ENCODE assay signal across 16 cellular contexts in genomic region chr6:154921482-154921881, GRCh38.
DNase-seq lines count a peak whose midpoint lies in the region; ATAC-seq, FAIRE-seq and TF ChIP-seq lines count a peak whose summit lies in the region.
"Had no signal": no experiment of that assay in that cellular context is flagged by ENCODE, and none has a peak within 500 bp of the region (broad histone marks: within the 10 kb centered on the region; RNA-seq: fewer than 3 reads in every experiment).

No MANE protein-coding gene starts in this region.

- no peak overlapping the region for H3K23ac ChIP-seq in H1 (ENCODE audit: insufficient read length)
- H3K23ac ChIP-seq in trophoblast cell (ENCODE audit: low read length), result no peak overlapping the region

- no peaks in the 10 kb centered on the region for H3K79me2 ChIP-seq in H1 (ENCODE audit: control insufficient read depth in 1 of 2, insufficient read depth in 2 of 2, low read length in 2 of 2)
- H3K79me2 ChIP-seq in trophoblast cell (ENCODE audit: control insufficient read depth, insufficient read depth, low read length, poor library complexity), result no peaks in the 10 kb centered on the region

- H3K4me1 Mint-ChIP-seq in natural killer cell, result peaks cover 0 to 22% of the 10 kb centered on the region in 2 donors

- no peaks in the 10 kb centered on the region for H3K27me3 ChIP-seq in H1 (replicated peaks in 1 of 4; ENCODE audit: control insufficient read depth in 3 of 4, extremely low read depth in 1 of 4, insufficient read depth in 3 of 4, low read length in 3 of 4)
- H3K27me3 ChIP-seq in trophoblast cell (ENCODE audit: insufficient read depth, low read length), result no peaks in the 10 kb centered on the region
- H3K27me3 ChIP-seq: breast epithelium had no signal

- no peak overlapping the region for H3K27ac Mint-ChIP-seq in natural killer cell
- H3K27ac Mint-ChIP-seq: progenitor cell of endocrine pancreas had no signal

- H3K4me3 ChIP-seq in GM12864 (ENCODE audit: low read depth, low read length), result no peak overlapping the region
- H3K4me3 ChIP-seq in H1 (ENCODE audit: extremely low read depth in 1 of 4, insufficient read depth in 2 of 4, low read depth in 3 of 4, low read length in 4 of 4), result no peak overlapping the region
- H3K4me3 ChIP-seq in trophoblast cell (ENCODE audit: low read depth, low read length), result no peak overlapping the region
- H3K4me3 ChIP-seq: breast epithelium had no signal

- TF ChIP-seq CTCF in GM12864 (IDR thresholded peaks at IDR 0.05; ENCODE audit: low read depth, low read length, missing control alignments) (no peak), H1 (IDR thresholded peaks at IDR 0.05; ENCODE audit: control extremely low read depth in 1 of 3, insufficient read depth in 1 of 3, low read depth in 1 of 3, low read length in 3 of 3) (no peak), natural killer cell (IDR thresholded peaks at IDR 0.05) (no peak)

- H3K79me1 ChIP-seq in H1 (ENCODE audit: low read depth, low read length) (no peaks in the 10 kb centered on the region), trophoblast cell (ENCODE audit: low read length) (no peaks in the 10 kb centered on the region)

- no peaks in the 10 kb centered on the region for H4K20me1 ChIP-seq in H1 (replicated peaks in 1 of 2; ENCODE audit: control insufficient read depth in 1 of 2, insufficient read depth in 2 of 2, low read length in 2 of 2)

- H2AK5ac ChIP-seq in H1 (ENCODE audit: low read depth, low read length) (0 out of 2 replicates have a peak overlapping the region, but pooled peaks have one; percentile 47), trophoblast cell (ENCODE audit: low read length) (no peak overlapping the region)

- H4K12ac ChIP-seq in trophoblast cell (ENCODE audit: low read depth, low read length), result no peak overlapping the region

- CTCF ChIA-PET in H1 (lab: Charles Lee; ENCODE audit: partially characterized antibody), result interaction anchor here (0.6 to 2.0 kb wide), 4 partner anchors 48 to 341 kb away, joined by 3 to 5 read pairs (median 5); no protein-coding TSS in a partner anchor

- H3K23me2 ChIP-seq in H1 (ENCODE audit: low read depth, low read length), result peaks cover 2% of the 10 kb centered on the region; the same call in 1 of the 2 replicates

- H4K91ac ChIP-seq in H1 (replicated peaks; ENCODE audit: insufficient read length, low read length) (no peak overlapping the region), trophoblast cell (ENCODE audit: low read depth, low read length) (no peak overlapping the region)

- H3K56ac ChIP-seq in H1 (replicated peaks; ENCODE audit: insufficient read length, low read depth, low read length), result no peak overlapping the region

- no peak overlapping the region for H4K8ac ChIP-seq in H1 (ENCODE audit: extremely low read depth, insufficient read depth, low read length)
- H4K8ac ChIP-seq in trophoblast cell (ENCODE audit: low read depth, low read length), result no peak overlapping the region

- no peaks in the 10 kb centered on the region for H3K36me3 Mint-ChIP-seq in natural killer cell

- TF ChIP-seq EP300 in H1 (IDR thresholded peaks at IDR 0.05; ENCODE audit: borderline replicate concordance in 1 of 2, low read depth in 2 of 2, low read length in 2 of 2), result no peak

- 82% methylated on average over 4 of the region's 4 CpGs; no CpG with 5 or more reads in 1 of the 2 experiments for WGBS in H1 (ENCODE audit: extremely low coverage in 1 of 2, insufficient coverage in 1 of 2, insufficient read length in 1 of 2, insufficient replicate concordance in 2 of 2, low coverage in 1 of 2, low lambda C conversion rate in 2 of 2, missing lambda C conversion rate in 1 of 2), 2 experiments
- WGBS in trophoblast cell (ENCODE audit: extremely low coverage, insufficient coverage, insufficient read length), result no CpG with 5 or more reads among the region's 4 CpGs

- H3K4me3 Mint-ChIP-seq in natural killer cell, result no peak overlapping the region

- no peak overlapping the region for H2BK15ac ChIP-seq in H1 (ENCODE audit: low read length)

- no peak overlapping the region for H3K27ac ChIP-seq in H1 (ENCODE audit: low read depth, low read length)
- H3K27ac ChIP-seq in trophoblast cell (ENCODE audit: low read depth, low read length), result no peak overlapping the region
- H3K27ac ChIP-seq: breast epithelium, epithelial cell of prostate had no signal

- POLR2A ChIA-PET in H1 (lab: Charles Lee; ENCODE audit: partially characterized antibody), result no interaction called here

- H3K9ac ChIP-seq in H1 (replicated peaks in 1 of 4; ENCODE audit: extremely low read depth in 1 of 4, low read depth in 3 of 4, low read length in 3 of 4), result no peak overlapping the region
- no peak overlapping the region for H3K9ac ChIP-seq in trophoblast cell (ENCODE audit: low read length)

- H3K14ac ChIP-seq in H1 (ENCODE audit: insufficient read length), result no peak overlapping the region
- no peak overlapping the region for H3K14ac ChIP-seq in trophoblast cell (ENCODE audit: low read length)

- no peaks in the 10 kb centered on the region for H3K9me3 Mint-ChIP-seq in natural killer cell

- intact Hi-C loops in natural killer cell (cut with micrococcal nuclease), result no loop called here
- intact Hi-C loops in posterior cingulate gyrus (cut with DNase I), result no loop called here

- H3K36me3 ChIP-seq in H1 (ENCODE audit: control insufficient read depth in 2 of 4, insufficient read depth in 4 of 4, low read length in 3 of 4) (no peaks in the 10 kb centered on the region), trophoblast cell (ENCODE audit: control insufficient read depth in 1 of 2, insufficient read depth in 2 of 2, low read length in 2 of 2) (no peaks in the 10 kb centered on the region)
- H3K36me3 ChIP-seq: breast epithelium had no signal

- H2AFZ ChIP-seq in H1 (ENCODE audit: low read length), result no peak overlapping the region
- H2AFZ ChIP-seq in trophoblast cell (ENCODE audit: insufficient read depth, low read length, poor library complexity), result no peak overlapping the region

- H2BK20ac ChIP-seq in H1 (ENCODE audit: low read length), result no peak overlapping the region

- no peak overlapping the region for H2BK12ac ChIP-seq in H1 (ENCODE audit: low read depth, low read length)
- H2BK12ac ChIP-seq in trophoblast cell (ENCODE audit: low read length), result no peak overlapping the region

- no peak for TF ChIP-seq RAD21 in H1 (IDR thresholded peaks at IDR 0.05 in 1 of 2, conservative IDR thresholded peaks at IDR 0.05 in 1 of 2; ENCODE audit: low read depth in 2 of 2, low read length in 2 of 2)

- no peak for FAIRE-seq in H1 (lab: Jason Lieb, UNC)

- H3K27me3 Mint-ChIP-seq in natural killer cell (ENCODE audit: low read depth in 2 of 2), result no peaks in the 10 kb centered on the region
- H3K27me3 Mint-ChIP-seq: progenitor cell of endocrine pancreas had no signal

- H3K4ac ChIP-seq in H1 (replicated peaks; ENCODE audit: insufficient read length, low read depth, low read length), result no peak overlapping the region
- H3K4ac ChIP-seq in trophoblast cell (ENCODE audit: low read depth, low read length), result no peak overlapping the region

- no peak overlapping the region for H2BK120ac ChIP-seq in H1 (replicated peaks; ENCODE audit: low read depth, low read length)
- no peak overlapping the region for H2BK120ac ChIP-seq in trophoblast cell (ENCODE audit: insufficient read depth, low read length, poor library complexity)

- H2BK5ac ChIP-seq in H1 (ENCODE audit: low read depth, low read length) (no peak overlapping the region), trophoblast cell (ENCODE audit: low read depth, low read length, poor library complexity) (no peak overlapping the region)

- no peak overlapping the region for H4K5ac ChIP-seq in H1 (ENCODE audit: insufficient read length, low read depth, low read length)

- H3K9me3 ChIP-seq in H1 (ENCODE audit: insufficient read depth in 2 of 2, low read depth in 1 of 2, low read length in 1 of 2), result no peaks in the 10 kb centered on the region
- H3K9me3 ChIP-seq in trophoblast cell (ENCODE audit: insufficient read depth, low read depth, low read length), result no peaks in the 10 kb centered on the region
- H3K9me3 ChIP-seq: breast epithelium had no signal

- peaks cover 0 to 4% (median 2%) of the 10 kb centered on the region in 4 experiments; a peak in 3 of 7 replicates for H3K4me1 ChIP-seq in H1 (replicated peaks in 1 of 4; ENCODE audit: control insufficient read depth in 3 of 4, insufficient read depth in 4 of 4, low read length in 3 of 4)
- H3K4me1 ChIP-seq in trophoblast cell (ENCODE audit: control insufficient read depth in 1 of 2, insufficient read depth in 2 of 2, low read length in 2 of 2), result no peaks in the 10 kb centered on the region
- H3K4me1 ChIP-seq: breast epithelium had no signal

- no peak for TF ChIP-seq POLR2A in H1 (IDR thresholded peaks at IDR 0.05; ENCODE audit: control extremely low read depth in 1 of 2, low read depth in 2 of 2, low read length in 2 of 2)

- DNase-seq in GM12864 (ENCODE audit: low read depth), result peak; percentile 12
- DNase-seq in NCI-H226, result peak; percentile 60
- no peak for DNase-seq in H1 (ENCODE audit: low read depth in 1 of 2, low spot score in 2 of 2)
- DNase-seq in RKO (ENCODE audit: low spot score), result no peak
- no peak for DNase-seq in trophoblast cell
- DNase-seq in natural killer cell, result no peak
- no peak for DNase-seq in posterior cingulate gyrus
- DNase-seq: activated gamma-delta T cell, DMS79 treated with DMSO at 0.1 percent for 48 hours, hippocampal formation, mesendoderm, NCI-H187 had no signal

- H3K18ac ChIP-seq in H1 (ENCODE audit: extremely low read depth, low read length), result no peak overlapping the region
- no peak overlapping the region for H3K18ac ChIP-seq in trophoblast cell (ENCODE audit: low read length)

- peak; percentile 45 for ATAC-seq in HG02678 (IDR thresholded peaks at IDR 0.05; ENCODE audit: unreplicated experiment)
- no peak for ATAC-seq in natural killer cell

- H3K4me2 ChIP-seq in H1 (ENCODE audit: insufficient read depth in 1 of 2, low read depth in 2 of 2, low read length in 2 of 2), result no peak overlapping the region
- no peak overlapping the region for H3K4me2 ChIP-seq in trophoblast cell (ENCODE audit: low read length)

TF ChIP-seq in H1, 55 proteins besides CTCF, POLR2A, EP300 and RAD21 (continues in another document):
- TF ChIP-seq POU5F1 (IDR thresholded peaks at IDR 0.05; ENCODE audit: low read depth, low read length) (no peak), KDM5A (IDR thresholded peaks at IDR 0.05; ENCODE audit: low read length) (no peak), NANOG (IDR thresholded peaks at IDR 0.05; ENCODE audit: insufficient read depth, low read depth, low read length, poor library complexity, severe bottlenecking) (no peak), SAP30 (IDR thresholded peaks at IDR 0.05; ENCODE audit: insufficient read depth, insufficient replicate concordance, low read length) (no peak), JUND (IDR thresholded peaks at IDR 0.05; ENCODE audit: low read length) (no peak), KDM4A (IDR thresholded peaks at IDR 0.05; ENCODE audit: low read depth, low read length, severe bottlenecking) (no peak), CHD1 (IDR thresholded peaks at IDR 0.05; ENCODE audit: low read depth, low read length) (no peak), TAF7 (optimal IDR thresholded peaks at IDR 0.05; ENCODE audit: borderline replicate concordance, low read depth, low read length) (no peak), BCL11A (IDR thresholded peaks at IDR 0.05; ENCODE audit: low read depth in 2 of 2, low read length in 2 of 2) (no peak), NRF1 (IDR thresholded peaks at IDR 0.05; ENCODE audit: low read depth, low read length) (no peak), TBP (IDR thresholded peaks at IDR 0.05; ENCODE audit: low read depth, low read length) (no peak)

Comparison
In these comparisons a context has a peak if more than half of its experiments do, and no peak if none do; other contexts are left out.
1. DNase-seq: peak in GM12864 (single experiment) and NCI-H226 (single experiment); none in H1 (0 of 2), RKO (single experiment), trophoblast cell (0 of 2), natural killer cell (single experiment) and posterior cingulate gyrus (0 of 10).